Comparison of ENCODE assay signal across 8 cellular contexts in genomic region chr16:29995911-29996772, GRCh38. TPM values are rescaled to one million over a fixed set of nuclear protein-coding genes. Genes with fewer than 3 reads are reported as not detected.
DNase-seq lines count a peak whose midpoint lies in the region; ATAC-seq, FAIRE-seq and TF ChIP-seq lines count a peak whose summit lies in the region.

TSS of gene INO80E (plus strand) at chr16:29996241. CDS start at chr16:29996311, 70 bp downstream.

- no peaks in the 10 kb centered on the region for H3K9me3 ChIP-seq in T-helper 17 cell (ENCODE audit: control insufficient read depth, low read length, poor library complexity, severe bottlenecking)
- H3K9me3 ChIP-seq in left ventricle myocardium inferior (replicated peaks), result no peaks in the 10 kb centered on the region
- H3K9me3 ChIP-seq in prostate gland, result no peaks in the 10 kb centered on the region

- peaks cover 26% of the 10 kb centered on the region for H3K4me1 Mint-ChIP-seq in T-helper 17 cell

- peak within 1 kb of the TSS; percentile 98 for H3K4me3 ChIP-seq in left ventricle myocardium inferior
- H3K4me3 ChIP-seq in prostate gland, result peak within 1 kb of the TSS; percentile 68 to 78

- H3K27me3 Mint-ChIP-seq in T-helper 17 cell, result no peaks in the 10 kb centered on the region

- H3K4me1 ChIP-seq in left ventricle myocardium inferior (peaks cover 53% of the 10 kb centered on the region), prostate gland (replicated peaks) (peaks cover 10% of the 10 kb centered on the region)

- TF ChIP-seq POLR2A in prostate gland (IDR thresholded peaks at IDR 0.05), result peak; percentile 43

- no peaks in the 10 kb centered on the region for H3K27me3 ChIP-seq in left ventricle myocardium inferior (ENCODE audit: low read depth)
- H3K27me3 ChIP-seq in prostate gland (replicated peaks; ENCODE audit: insufficient read depth), result no peaks in the 10 kb centered on the region

- FAIRE-seq in urothelium cell line (lab: Jason Lieb, UNC), result peak; percentile 71

- H3K27ac ChIP-seq in left ventricle myocardium inferior (replicated peaks) (peak within 1 kb of the TSS; percentile 99), prostate gland (peak within 1 kb of the TSS; percentile 94 to 95)

- under 1% methylated on average over 64 of the region's 66 CpGs for WGBS in prostate gland

- H3K36me3 Mint-ChIP-seq in T-helper 17 cell (ENCODE audit: low read depth), result no peaks in the 10 kb centered on the region

- no peak for TF ChIP-seq CTCF in GM13977 (IDR thresholded peaks at IDR 0.05; ENCODE audit: extremely low read depth, insufficient read depth, missing control alignments)
- no peak for TF ChIP-seq CTCF in left ventricle myocardium inferior (IDR thresholded peaks at IDR 0.05; ENCODE audit: borderline replicate concordance)
- peak in 2 of 4 experiments; percentile 13 to 36 for TF ChIP-seq CTCF in prostate gland (IDR thresholded peaks at IDR 0.05)

- intact Hi-C loops in left ventricle myocardium inferior (cut with micrococcal nuclease) (no loop called here), prostate gland (cut with DNase I) (loop anchor here (5.0 to 10.0 kb wide), 2 partner anchors 71 to 184 kb away; partner anchors contain the start of genes KCTD13 and PRRT2)

- DNase-seq in GM13977 (ENCODE audit: low spot score), result peak; percentile 100
- DNase-seq in NCI-H146 treated with DMSO at 0.1 percent for 48 hours (lab: John Stamatoyannopoulos, UW; ENCODE audit: unreplicated experiment), result peak; percentile 92
- peak; percentile 97 to 99 (median 98) for DNase-seq in T-helper 17 cell
- DNase-seq in amygdala (lab: John Stamatoyannopoulos, UW), result peak; percentile 82 to 100 (median 97)
- peak; percentile 99 for DNase-seq in left ventricle myocardium inferior
- DNase-seq in prostate gland (ENCODE audit: low spot score), result peak; percentile 98
- peak; percentile 98 for DNase-seq in urothelium cell line (ENCODE audit: low spot score)

- peak; percentile 84 for ATAC-seq in HG02870 (IDR thresholded peaks at IDR 0.05; ENCODE audit: unreplicated experiment)
- ATAC-seq in T-helper 17 cell, result peak; percentile 97

- H3K27ac Mint-ChIP-seq in T-helper 17 cell, result peak within 1 kb of the TSS; percentile 94

- peak within 1 kb of the TSS; percentile 98 for H3K4me3 Mint-ChIP-seq in T-helper 17 cell

- H3K36me3 ChIP-seq in left ventricle myocardium inferior (peaks cover 52% of the 10 kb centered on the region), prostate gland (no peaks in the 10 kb centered on the region)

- in situ Hi-C loops in GM13977 (cut with MboI; ENCODE audit: low pct_unique_long_range_greater_than_20kb, low sequenced_read_pairs, unreplicated experiment), result no loop called here

RNA-seq across cellular contexts. Expression of gene INO80E, which starts in this region (rescaled TPM):
- total RNA-seq in T-helper 17 cell, result 10 to 100 TPM; 72.4 to 76.7 TPM
- 29.0 TPM for total RNA-seq in left ventricle myocardium inferior
- 100 to 1,000 TPM in 1 of 2 donors, 10 to 100 TPM in 1; 51.8 to 113 TPM for total RNA-seq in prostate gland

Comparison
In these comparisons a context has a peak if more than half of its experiments do, and no peak if none do; other contexts are left out.
1. Peak in every context shown above with its lines: DNase-seq, ATAC-seq, H3K4me3 ChIP-seq and H3K27ac ChIP-seq.